ENCODE assay signal across 8 cellular contexts in the genomic region with DNA sequence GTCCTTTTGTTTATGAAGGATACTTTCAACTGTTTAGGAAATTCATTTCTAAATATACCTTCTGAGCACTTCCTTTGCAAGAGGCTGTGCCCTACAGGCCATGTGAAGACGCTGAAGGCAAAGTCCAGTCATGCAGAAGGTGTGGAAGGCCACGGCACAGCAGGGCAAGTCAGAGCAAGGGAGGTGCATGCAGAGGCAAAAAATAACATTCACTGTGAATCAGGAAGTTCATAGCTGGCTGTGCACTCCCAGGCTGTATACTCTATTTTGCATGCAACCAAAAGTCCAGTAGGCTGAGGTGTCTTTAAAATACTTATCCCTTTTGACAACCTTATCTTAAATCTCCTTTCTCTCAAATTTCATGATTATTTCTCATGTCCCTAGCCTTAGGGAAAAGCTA. TPM values are rescaled to one million over a fixed set of nuclear protein-coding genes. Genes with fewer than 3 reads are reported as not detected.
DNase-seq lines count a peak whose midpoint lies in the region; ATAC-seq and TF ChIP-seq lines count a peak whose summit lies in the region.

No MANE protein-coding gene starts in this region.

- no peaks in the 10 kb centered on the region for H3K27me3 ChIP-seq in cardiac muscle cell
- H3K27me3 ChIP-seq in HAP-1 (ENCODE audit: low read depth): no peaks in the 10 kb centered on the region

- TF ChIP-seq CTCF in cardiac muscle cell (IDR thresholded peaks at IDR 0.05; ENCODE audit: low read depth, low read length): no peak

- peaks cover 19 to 34% of the 10 kb centered on the region in 2 donors for H3K4me1 Mint-ChIP-seq in stimulated activated naive B cell treated with anti-CD40 and anti-IgM and Interleukin-4, amounts not matched to agents 10 μg/mL and 1 μg/mL and 100 μg/mL, for 72 hours

- ATAC-seq in Right ventricle myocardium inferior: no peak
- ATAC-seq in stimulated activated naive B cell treated with anti-CD40 and anti-IgM and Interleukin-4, amounts not matched to agents 10 μg/mL and 1 μg/mL and 100 μg/mL, for 72 hours (replicated peaks): peak; percentile 72 to 85
- ATAC-seq in GM21737 (IDR thresholded peaks at IDR 0.05; ENCODE audit: unreplicated experiment): no peak
- ATAC-seq in GM21515 (IDR thresholded peaks at IDR 0.05; ENCODE audit: unreplicated experiment): no peak

- no peak overlapping the region for H3K4me3 ChIP-seq in cardiac muscle cell
- H3K4me3 ChIP-seq in HAP-1: no peak overlapping the region

- H3K36me3 Mint-ChIP-seq in stimulated activated naive B cell treated with anti-CD40 and anti-IgM and Interleukin-4, amounts not matched to agents 10 μg/mL and 1 μg/mL and 100 μg/mL, for 72 hours: no peaks in the 10 kb centered on the region

- intact Hi-C loops in Right ventricle myocardium inferior (cut with DNase I): no loop called here

- peak overlapping the region; percentile 73 for H3K27ac ChIP-seq in cardiac muscle cell

- DNase-seq in cardiac muscle cell (ENCODE audit: low read depth in 1 of 2, low spot score in 1 of 2): peak in 1 of 2 donors; percentile 45
- DNase-seq in Right ventricle myocardium inferior (ENCODE audit: missing footprints): no peak
- peak; percentile 20 for DNase-seq in SW480 (ENCODE audit: low spot score)
- DNase-seq in glomerular visceral epithelial cell (ENCODE audit: extremely low spot score): peak; percentile 75
- DNase-seq in stimulated activated naive B cell treated with anti-CD40 and anti-IgM and Interleukin-4, amounts not matched to agents 10 μg/mL and 1 μg/mL and 100 μg/mL, for 72 hours: no peak
- DNase-seq in HAP-1 (ENCODE audit: low spot score in 2 of 2): no peak

- in situ Hi-C loops in HAP-1 (cut with MboI; ENCODE audit: low sequenced_read_pairs): no loop called here

- H3K4me3 Mint-ChIP-seq in stimulated activated naive B cell treated with anti-CD40 and anti-IgM and Interleukin-4, amounts not matched to agents 10 μg/mL and 1 μg/mL and 100 μg/mL, for 72 hours: no peak overlapping the region

- H3K9me3 ChIP-seq in cardiac muscle cell (ENCODE audit: low read depth): no peaks in the 10 kb centered on the region
- no peaks in the 10 kb centered on the region for H3K9me3 ChIP-seq in HAP-1

- H3K27ac Mint-ChIP-seq in stimulated activated naive B cell treated with anti-CD40 and anti-IgM and Interleukin-4, amounts not matched to agents 10 μg/mL and 1 μg/mL and 100 μg/mL, for 72 hours: no peak overlapping the region

- H3K9me3 Mint-ChIP-seq in stimulated activated naive B cell treated with anti-CD40 and anti-IgM and Interleukin-4, amounts not matched to agents 10 μg/mL and 1 μg/mL and 100 μg/mL, for 72 hours: no peaks in the 10 kb centered on the region

- H3K4me1 ChIP-seq in cardiac muscle cell (ENCODE audit: low read depth) (peaks cover 20% of the 10 kb centered on the region), HAP-1 (peaks cover 13% of the 10 kb centered on the region)

- H3K36me3 ChIP-seq in cardiac muscle cell: no peaks in the 10 kb centered on the region
- no peaks in the 10 kb centered on the region; the same call in 1 of the 2 replicates for H3K36me3 ChIP-seq in HAP-1 (replicated peaks)

- peaks cover 0 to 4% of the 10 kb centered on the region in 2 donors for H3K27me3 Mint-ChIP-seq in stimulated activated naive B cell treated with anti-CD40 and anti-IgM and Interleukin-4, amounts not matched to agents 10 μg/mL and 1 μg/mL and 100 μg/mL, for 72 hours

RNA-seq across cellular contexts. Expression of gene GNAQ, which starts 50.3 kb away (rescaled TPM):
- total RNA-seq in cardiac muscle cell (28.4 and 32.8 TPM in 2 replicates), Right ventricle myocardium inferior (15.9 TPM)
- polyA plus RNA-seq in cardiac muscle cell: 21.1 and 32.4 TPM in 2 replicates

Comparison
In these comparisons a context has a peak if more than half of its experiments do, and no peak if none do; other contexts are left out.
1. DNase-seq: peak in SW480 (single experiment) and glomerular visceral epithelial cell (single experiment); none in Right ventricle myocardium inferior (single experiment), stimulated activated naive B cell treated with anti-CD40 and anti-IgM and Interleukin-4, amounts not matched to agents 10 μg/mL and 1 μg/mL and 100 μg/mL, for 72 hours (single experiment) and HAP-1 (0 of 2).
2. ATAC-seq: peak in stimulated activated naive B cell treated with anti-CD40 and anti-IgM and Interleukin-4, amounts not matched to agents 10 μg/mL and 1 μg/mL and 100 μg/mL, for 72 hours (2 of 2); none in Right ventricle myocardium inferior (single experiment), GM21737 (single experiment) and GM21515 (single experiment).